1 cellular context compared by ENCODE assay signal in genomic region chr4:5051210-5051691, GRCh38.
TF ChIP-seq lines count a peak whose summit lies in the region.

TSS of gene STK32B (plus strand) at chr4:5051480.

TF ChIP-seq in K562, 482 proteins besides CTCF, POLR2A, EP300 and RAD21 (continued from another document):
- TF ChIP-seq MNT (conservative IDR thresholded peaks at IDR 0.05) (no peak), OTX1 (CRISPR knock-in tag; IDR thresholded peaks at IDR 0.05) (no peak), ZNF639 (CRISPR knock-in tag; conservative IDR thresholded peaks at IDR 0.05 in 1 of 2, IDR thresholded peaks at IDR 0.05 in 1 of 2) (no peak), MITF (IDR thresholded peaks at IDR 0.05) (no peak), BMI1 (IDR thresholded peaks at IDR 0.05; ENCODE audit: low read length) (no peak), ZNF384 (IDR thresholded peaks at IDR 0.05; ENCODE audit: low read depth, low read length) (no peak), CBX8 (IDR thresholded peaks at IDR 0.05; ENCODE audit: borderline replicate concordance, extremely low read depth, low read depth, low read length, poor library complexity, severe bottlenecking) (no peak), KLF16 (IDR thresholded peaks at IDR 0.05) (no peak), SMARCC2 (IDR thresholded peaks at IDR 0.05; ENCODE audit: low read depth) (no peak), MGA (IDR thresholded peaks at IDR 0.05) (peak; percentile 76), U2AF2 (optimal IDR thresholded peaks at IDR 0.05; ENCODE audit: low read depth, low read length) (no peak), KAT8 (IDR thresholded peaks at IDR 0.05; ENCODE audit: low read depth) (no peak)
TF ChIP-seq in K562: peak in this region for 11.
